ENCODE assay signal across 9 cellular contexts in genomic region chr19:3154957-3155736, GRCh38. TPM values are rescaled to one million over a fixed set of nuclear protein-coding genes. Genes with fewer than 3 reads are reported as not detected.
DNase-seq lines count a peak whose midpoint lies in the region; ATAC-seq and TF ChIP-seq lines count a peak whose summit lies in the region.
"Had no signal": no experiment of that assay in that cellular context is flagged by ENCODE, and none has a peak within 500 bp of the region (broad histone marks: within the 10 kb centered on the region; RNA-seq: fewer than 3 reads in every experiment).

No MANE protein-coding gene starts in this region.

- peaks cover 2% of the 10 kb centered on the region for H3K9me3 Mint-ChIP-seq in chondrocyte (ENCODE audit: low read depth)

- 60 to 66% methylated on average over 18 to 19 of the region's 21 CpGs for WGBS in mesodermal cell (ENCODE audit: insufficient coverage in 2 of 2), 2 experiments

- H3K9me3 ChIP-seq in mesodermal cell (ENCODE audit: control insufficient read depth, low read length) = peaks cover under 1% of the 10 kb centered on the region
- H3K9me3 ChIP-seq: tibial nerve had no signal

- peaks cover 7% of the 10 kb centered on the region for H3K4me1 Mint-ChIP-seq in chondrocyte (ENCODE audit: low read depth)

- H3K27ac Mint-ChIP-seq in chondrocyte (ENCODE audit: unreplicated experiment) = peak overlapping the region; percentile 81

- no peak for TF ChIP-seq CTCF in chondrocyte (IDR thresholded peaks at IDR 0.05)

- peak; percentile 60 for ATAC-seq in GM19025 (IDR thresholded peaks at IDR 0.05; ENCODE audit: low read depth, unreplicated experiment)
- ATAC-seq in stimulated activated naive CD8-positive, alpha-beta T cell treated with anti-CD3 and anti-CD28 coated beads, Interleukin-15, Interleukin-2, amounts not matched to agents 100 U/mL and 50 U/mL, for 24 hours = peak; percentile 96
- no peak for ATAC-seq in HG03025 (IDR thresholded peaks at IDR 0.05; ENCODE audit: low FRiP score, unreplicated experiment)

- DNase-seq in A172 (ENCODE audit: low spot score) (peak; percentile 100), KG1 (lab: John Stamatoyannopoulos, UW) (peak; percentile 67), chondrocyte (ENCODE audit: low spot score) (no peak)
- DNase-seq in activated CD4-positive, CD25-positive, alpha-beta regulatory T cell treated with anti-CD3 and anti-CD28 coated beads, Interleukin-2, amount 50 U/mL, for 72 hours = peak; percentile 59
- DNase-seq in stimulated activated naive CD8-positive, alpha-beta T cell treated with anti-CD3 and anti-CD28 coated beads, Interleukin-15, Interleukin-2, amounts not matched to agents 100 U/mL and 50 U/mL, for 24 hours = peak; percentile 85

- peaks cover 4% of the 10 kb centered on the region for H3K27me3 Mint-ChIP-seq in chondrocyte (ENCODE audit: low read depth)

- peak overlapping the region; percentile 90 for H3K27ac ChIP-seq in mesodermal cell (ENCODE audit: low read depth, low read length, severe bottlenecking)
- H3K27ac ChIP-seq: tibial nerve had no signal

- peaks cover under 1% of the 10 kb centered on the region for H3K36me3 Mint-ChIP-seq in chondrocyte (ENCODE audit: low read depth)

- no peaks in the 10 kb centered on the region for H3K36me3 ChIP-seq in mesodermal cell (ENCODE audit: control insufficient read depth, insufficient read depth, low read length)
- H3K36me3 ChIP-seq: tibial nerve had no signal

- peak overlapping the region; percentile 19 for H3K4me3 Mint-ChIP-seq in chondrocyte (ENCODE audit: unreplicated experiment)

- peaks cover 11% of the 10 kb centered on the region for H3K4me1 ChIP-seq in mesodermal cell (ENCODE audit: control insufficient read depth, insufficient read depth, low read length, poor library complexity, severe bottlenecking)

- H3K4me3 ChIP-seq in mesodermal cell (ENCODE audit: extremely low read depth, insufficient read depth, low read length, poor library complexity, severe bottlenecking) = no peak overlapping the region
- H3K4me3 ChIP-seq: tibial nerve had no signal

RNA-seq across cellular contexts. Expression of gene GNA15, which starts 19.3 kb away (rescaled TPM):
- 0.19 and 0.26 TPM in 2 replicates for total RNA-seq in A172 (2014; rRNA removed; shearing (Covaris generic))
- total RNA-seq in chondrocyte = not detected in 3 replicates
- not detected for polyA plus RNA-seq in mesodermal cell (2013, experiment 1 of 2)
- not detected for polyA plus RNA-seq in mesodermal cell (2013, experiment 2 of 2)

RNA-seq across cellular contexts. Expression of gene S1PR4, which starts 23.4 kb away (rescaled TPM):
- 0.26 TPM in 1 of 2 replicates, not detected in the other for total RNA-seq in A172 (2014; rRNA removed; shearing (Covaris generic))
- total RNA-seq in chondrocyte = not detected in 3 replicates
- not detected for polyA plus RNA-seq in mesodermal cell (2013, experiment 1 of 2)
- not detected for polyA plus RNA-seq in mesodermal cell (2013, experiment 2 of 2)

RNA-seq across cellular contexts. Expression of gene NCLN, which starts 30.6 kb away (rescaled TPM):
- total RNA-seq in A172 (2014; rRNA removed; shearing (Covaris generic)) = 67.6 and 74.6 TPM in 2 replicates
- 80.7 to 97.1 TPM (median 82.5 TPM) in 3 replicates for total RNA-seq in chondrocyte
- polyA plus RNA-seq in mesodermal cell (2013, experiment 1 of 2) = 47.9 TPM
- 36.7 TPM for polyA plus RNA-seq in mesodermal cell (2013, experiment 2 of 2)
